1 cellular context compared by ENCODE assay signal in the genomic region with DNA sequence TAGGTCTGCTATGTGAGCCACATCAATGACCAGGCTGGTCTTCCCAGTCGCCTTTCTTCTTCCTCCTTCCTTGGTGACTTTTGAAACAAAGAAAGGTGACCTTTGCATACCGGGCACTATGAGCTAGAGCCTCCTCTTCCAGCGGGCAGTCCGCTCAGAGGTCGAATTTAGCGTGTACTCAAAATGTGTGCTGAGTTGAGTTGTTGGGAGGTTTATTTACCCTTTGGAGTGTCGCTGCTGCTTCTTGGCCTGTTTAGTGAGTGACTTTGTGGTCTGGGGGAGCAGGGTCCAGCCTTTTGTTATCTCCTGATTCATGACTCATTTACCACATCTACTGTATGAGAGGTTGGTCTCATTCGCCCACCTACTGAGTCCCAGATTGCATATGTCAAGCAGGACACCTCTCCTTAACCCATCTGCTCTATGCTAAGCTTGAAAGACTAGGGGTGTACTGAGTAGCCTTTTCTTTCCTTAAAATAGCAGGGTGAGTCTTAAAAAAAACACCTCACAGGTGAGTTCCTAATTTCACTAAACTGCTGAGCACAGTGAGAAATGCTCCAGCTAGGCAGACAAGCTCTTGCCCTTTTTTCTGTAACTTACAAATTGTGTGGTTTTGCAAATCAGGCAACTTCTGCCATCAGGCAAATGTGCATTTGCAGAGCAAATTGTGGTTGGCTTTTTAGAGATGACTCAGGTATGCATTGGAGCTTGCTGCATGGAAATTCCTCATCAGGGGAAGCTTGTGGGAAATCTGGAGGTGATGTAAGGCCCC.
TF ChIP-seq lines count a peak whose summit lies in the region.

No MANE protein-coding gene starts in this region.

TF ChIP-seq in HepG2, 621 proteins besides CTCF, POLR2A, EP300 and RAD21 (continued from another document and continues in another):
- TF ChIP-seq, protein P1, sequence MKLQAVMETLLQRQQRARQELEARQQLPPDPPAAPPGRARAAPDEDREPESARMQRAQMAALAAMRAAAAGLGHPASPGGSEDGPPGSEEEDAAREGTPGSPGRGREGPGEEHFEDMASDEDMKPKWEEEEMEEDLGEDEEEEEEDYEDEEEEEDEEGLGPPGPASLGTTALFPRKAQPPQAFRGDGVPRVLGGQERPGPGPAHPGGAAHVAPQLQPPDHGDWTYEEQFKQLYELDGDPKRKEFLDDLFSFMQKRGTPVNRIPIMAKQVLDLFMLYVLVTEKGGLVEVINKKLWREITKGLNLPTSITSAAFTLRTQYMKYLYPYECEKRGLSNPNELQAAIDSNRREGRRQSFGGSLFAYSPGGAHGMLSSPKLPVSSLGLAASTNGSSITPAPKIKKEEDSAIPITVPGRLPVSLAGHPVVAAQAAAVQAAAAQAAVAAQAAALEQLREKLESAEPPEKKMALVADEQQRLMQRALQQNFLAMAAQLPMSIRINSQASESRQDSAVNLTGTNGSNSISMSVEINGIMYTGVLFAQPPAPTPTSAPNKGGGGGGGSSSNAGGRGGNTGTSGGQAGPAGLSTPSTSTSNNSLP (IDR thresholded peaks at IDR 0.05; ENCODE audit: low read depth, low read length) = peak; percentile 52; the same call in 1 of the 2 replicates
- TF ChIP-seq ZNF598 (CRISPR knock-in tag; IDR thresholded peaks at IDR 0.05; ENCODE audit: borderline replicate concordance) = no peak
- peak; percentile 78; the same call in 1 of the 2 replicates for TF ChIP-seq TBX3 (IDR thresholded peaks at IDR 0.05; ENCODE audit: borderline replicate concordance)
- peak; percentile 55; the same call in 1 of the 2 replicates for TF ChIP-seq ZBTB7A (CRISPR knock-in tag; IDR thresholded peaks at IDR 0.05)
- peak; percentile 86 for TF ChIP-seq FOXA3 (CRISPR knock-in tag; IDR thresholded peaks at IDR 0.05)
- TF ChIP-seq ARID2 (CRISPR knock-in tag; IDR thresholded peaks at IDR 0.05; ENCODE audit: borderline replicate concordance) = peak; percentile 53; the same call in 1 of the 2 replicates
- 0 out of 2 replicates have a peak, but pooled peaks have one; percentile 56 for TF ChIP-seq ZNF766 (CRISPR knock-in tag; IDR thresholded peaks at IDR 0.05; ENCODE audit: borderline replicate concordance)
- TF ChIP-seq, protein P2, sequence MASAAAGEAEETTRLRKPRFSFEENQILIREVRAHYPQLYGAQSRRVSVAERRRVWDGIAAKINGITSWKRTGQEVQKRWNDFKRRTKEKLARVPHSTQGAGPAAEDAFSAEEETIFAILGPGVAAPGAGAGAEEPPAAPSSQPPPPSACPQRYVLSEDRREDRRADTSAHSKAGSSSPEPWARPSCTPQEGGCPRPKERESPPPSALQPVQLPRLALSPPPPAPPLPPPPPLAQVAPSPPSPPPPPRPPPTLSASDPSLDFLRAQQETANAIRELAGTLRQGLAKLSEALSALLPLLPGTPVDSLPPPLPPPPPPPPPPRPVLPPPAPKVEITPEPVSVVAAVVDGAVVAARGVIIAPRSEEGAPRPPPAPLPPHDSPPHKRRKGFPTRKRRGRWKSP (CRISPR knock-in tag; IDR thresholded peaks at IDR 0.05) = peak; percentile 78; the same call in 1 of the 2 replicates
- TF ChIP-seq SCMH1 (CRISPR knock-in tag; IDR thresholded peaks at IDR 0.05; ENCODE audit: borderline replicate concordance) = no peak
- TF ChIP-seq EZH2 (conservative IDR thresholded peaks at IDR 0.05; ENCODE audit: low read depth, low read length) = no peak
- no peak for TF ChIP-seq CHD4 (IDR thresholded peaks at IDR 0.05; ENCODE audit: borderline replicate concordance, low read length)
- TF ChIP-seq XRCC5 (optimal IDR thresholded peaks at IDR 0.05; ENCODE audit: low read length) = peak; percentile 58
- TF ChIP-seq ZNF772 (CRISPR knock-in tag; IDR thresholded peaks at IDR 0.05) = peak; percentile 67; the same call in 1 of the 2 replicates
- TF ChIP-seq TBL1XR1 (IDR thresholded peaks at IDR 0.05; ENCODE audit: borderline replicate concordance, low read length, partially characterized antibody) = peak; percentile 33
- 0 out of 2 replicates have a peak, but pooled peaks have one; percentile 45 for TF ChIP-seq POLR2AphosphoS5 (IDR thresholded peaks at IDR 0.05; ENCODE audit: low read depth, low read length)
- no peak for TF ChIP-seq NONO (IDR thresholded peaks at IDR 0.05)
- TF ChIP-seq NONO (CRISPR knock-in tag; conservative IDR thresholded peaks at IDR 0.05) = peak; percentile 60; the same call in 1 of the 2 replicates
- TF ChIP-seq TARDBP (CRISPR knock-in tag; IDR thresholded peaks at IDR 0.05) = peak; percentile 68
- peak; percentile 72 for TF ChIP-seq RARA (CRISPR knock-in tag; IDR thresholded peaks at IDR 0.05)
- TF ChIP-seq FOSL2 (CRISPR knock-in tag; IDR thresholded peaks at IDR 0.05) = peak; percentile 94
- peak; percentile 78; the same call in 1 of the 2 replicates for TF ChIP-seq POGZ (CRISPR knock-in tag; IDR thresholded peaks at IDR 0.05)
- TF ChIP-seq, protein P3, sequence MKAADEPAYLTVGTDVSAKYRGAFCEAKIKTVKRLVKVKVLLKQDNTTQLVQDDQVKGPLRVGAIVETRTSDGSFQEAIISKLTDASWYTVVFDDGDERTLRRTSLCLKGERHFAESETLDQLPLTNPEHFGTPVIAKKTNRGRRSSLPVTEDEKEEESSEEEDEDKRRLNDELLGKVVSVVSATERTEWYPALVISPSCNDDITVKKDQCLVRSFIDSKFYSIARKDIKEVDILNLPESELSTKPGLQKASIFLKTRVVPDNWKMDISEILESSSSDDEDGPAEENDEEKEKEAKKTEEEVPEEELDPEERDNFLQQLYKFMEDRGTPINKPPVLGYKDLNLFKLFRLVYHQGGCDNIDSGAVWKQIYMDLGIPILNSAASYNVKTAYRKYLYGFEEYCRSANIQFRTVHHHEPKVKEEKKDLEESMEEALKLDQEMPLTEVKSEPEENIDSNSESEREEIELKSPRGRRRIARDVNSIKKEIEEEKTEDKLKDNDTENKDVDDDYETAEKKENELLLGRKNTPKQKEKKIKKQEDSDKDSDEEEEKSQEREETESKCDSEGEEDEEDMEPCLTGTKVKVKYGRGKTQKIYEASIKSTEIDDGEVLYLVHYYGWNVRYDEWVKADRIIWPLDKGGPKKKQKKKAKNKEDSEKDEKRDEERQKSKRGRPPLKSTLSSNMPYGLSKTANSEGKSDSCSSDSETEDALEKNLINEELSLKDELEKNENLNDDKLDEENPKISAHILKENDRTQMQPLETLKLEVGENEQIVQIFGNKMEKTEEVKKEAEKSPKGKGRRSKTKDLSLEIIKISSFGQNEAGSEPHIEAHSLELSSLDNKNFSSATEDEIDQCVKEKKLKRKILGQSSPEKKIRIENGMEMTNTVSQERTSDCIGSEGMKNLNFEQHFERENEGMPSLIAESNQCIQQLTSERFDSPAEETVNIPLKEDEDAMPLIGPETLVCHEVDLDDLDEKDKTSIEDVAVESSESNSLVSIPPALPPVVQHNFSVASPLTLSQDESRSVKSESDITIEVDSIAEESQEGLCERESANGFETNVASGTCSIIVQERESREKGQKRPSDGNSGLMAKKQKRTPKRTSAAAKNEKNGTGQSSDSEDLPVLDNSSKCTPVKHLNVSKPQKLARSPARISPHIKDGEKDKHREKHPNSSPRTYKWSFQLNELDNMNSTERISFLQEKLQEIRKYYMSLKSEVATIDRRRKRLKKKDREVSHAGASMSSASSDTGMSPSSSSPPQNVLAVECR (CRISPR knock-in tag; IDR thresholded peaks at IDR 0.05; ENCODE audit: borderline replicate concordance) = peak; percentile 60; the same call in 1 of the 2 replicates
- TF ChIP-seq, protein P4, sequence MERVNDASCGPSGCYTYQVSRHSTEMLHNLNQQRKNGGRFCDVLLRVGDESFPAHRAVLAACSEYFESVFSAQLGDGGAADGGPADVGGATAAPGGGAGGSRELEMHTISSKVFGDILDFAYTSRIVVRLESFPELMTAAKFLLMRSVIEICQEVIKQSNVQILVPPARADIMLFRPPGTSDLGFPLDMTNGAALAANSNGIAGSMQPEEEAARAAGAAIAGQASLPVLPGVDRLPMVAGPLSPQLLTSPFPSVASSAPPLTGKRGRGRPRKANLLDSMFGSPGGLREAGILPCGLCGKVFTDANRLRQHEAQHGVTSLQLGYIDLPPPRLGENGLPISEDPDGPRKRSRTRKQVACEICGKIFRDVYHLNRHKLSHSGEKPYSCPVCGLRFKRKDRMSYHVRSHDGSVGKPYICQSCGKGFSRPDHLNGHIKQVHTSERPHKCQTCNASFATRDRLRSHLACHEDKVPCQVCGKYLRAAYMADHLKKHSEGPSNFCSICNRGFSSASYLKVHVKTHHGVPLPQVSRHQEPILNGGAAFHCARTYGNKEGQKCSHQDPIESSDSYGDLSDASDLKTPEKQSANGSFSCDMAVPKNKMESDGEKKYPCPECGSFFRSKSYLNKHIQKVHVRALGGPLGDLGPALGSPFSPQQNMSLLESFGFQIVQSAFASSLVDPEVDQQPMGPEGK (CRISPR knock-in tag; IDR thresholded peaks at IDR 0.05) = peak; percentile 11; the same call in 1 of the 2 replicates
- TF ChIP-seq, protein P5, sequence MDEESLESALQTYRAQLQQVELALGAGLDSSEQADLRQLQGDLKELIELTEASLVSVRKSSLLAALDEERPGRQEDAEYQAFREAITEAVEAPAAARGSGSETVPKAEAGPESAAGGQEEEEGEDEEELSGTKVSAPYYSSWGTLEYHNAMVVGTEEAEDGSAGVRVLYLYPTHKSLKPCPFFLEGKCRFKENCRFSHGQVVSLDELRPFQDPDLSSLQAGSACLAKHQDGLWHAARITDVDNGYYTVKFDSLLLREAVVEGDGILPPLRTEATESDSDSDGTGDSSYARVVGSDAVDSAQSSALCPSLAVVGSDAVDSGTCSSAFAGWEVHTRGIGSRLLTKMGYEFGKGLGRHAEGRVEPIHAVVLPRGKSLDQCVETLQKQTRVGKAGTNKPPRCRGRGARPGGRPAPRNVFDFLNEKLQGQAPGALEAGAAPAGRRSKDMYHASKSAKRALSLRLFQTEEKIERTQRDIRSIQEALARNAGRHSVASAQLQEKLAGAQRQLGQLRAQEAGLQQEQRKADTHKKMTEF (CRISPR knock-in tag; IDR thresholded peaks at IDR 0.05) = peak; percentile 86
- TF ChIP-seq RXRA (CRISPR knock-in tag; IDR thresholded peaks at IDR 0.05) = peak; percentile 75; the same call in 1 of the 2 replicates
- no peak for TF ChIP-seq ZNF530 (CRISPR knock-in tag; IDR thresholded peaks at IDR 0.05; ENCODE audit: low read depth)
- TF ChIP-seq, protein P6, sequence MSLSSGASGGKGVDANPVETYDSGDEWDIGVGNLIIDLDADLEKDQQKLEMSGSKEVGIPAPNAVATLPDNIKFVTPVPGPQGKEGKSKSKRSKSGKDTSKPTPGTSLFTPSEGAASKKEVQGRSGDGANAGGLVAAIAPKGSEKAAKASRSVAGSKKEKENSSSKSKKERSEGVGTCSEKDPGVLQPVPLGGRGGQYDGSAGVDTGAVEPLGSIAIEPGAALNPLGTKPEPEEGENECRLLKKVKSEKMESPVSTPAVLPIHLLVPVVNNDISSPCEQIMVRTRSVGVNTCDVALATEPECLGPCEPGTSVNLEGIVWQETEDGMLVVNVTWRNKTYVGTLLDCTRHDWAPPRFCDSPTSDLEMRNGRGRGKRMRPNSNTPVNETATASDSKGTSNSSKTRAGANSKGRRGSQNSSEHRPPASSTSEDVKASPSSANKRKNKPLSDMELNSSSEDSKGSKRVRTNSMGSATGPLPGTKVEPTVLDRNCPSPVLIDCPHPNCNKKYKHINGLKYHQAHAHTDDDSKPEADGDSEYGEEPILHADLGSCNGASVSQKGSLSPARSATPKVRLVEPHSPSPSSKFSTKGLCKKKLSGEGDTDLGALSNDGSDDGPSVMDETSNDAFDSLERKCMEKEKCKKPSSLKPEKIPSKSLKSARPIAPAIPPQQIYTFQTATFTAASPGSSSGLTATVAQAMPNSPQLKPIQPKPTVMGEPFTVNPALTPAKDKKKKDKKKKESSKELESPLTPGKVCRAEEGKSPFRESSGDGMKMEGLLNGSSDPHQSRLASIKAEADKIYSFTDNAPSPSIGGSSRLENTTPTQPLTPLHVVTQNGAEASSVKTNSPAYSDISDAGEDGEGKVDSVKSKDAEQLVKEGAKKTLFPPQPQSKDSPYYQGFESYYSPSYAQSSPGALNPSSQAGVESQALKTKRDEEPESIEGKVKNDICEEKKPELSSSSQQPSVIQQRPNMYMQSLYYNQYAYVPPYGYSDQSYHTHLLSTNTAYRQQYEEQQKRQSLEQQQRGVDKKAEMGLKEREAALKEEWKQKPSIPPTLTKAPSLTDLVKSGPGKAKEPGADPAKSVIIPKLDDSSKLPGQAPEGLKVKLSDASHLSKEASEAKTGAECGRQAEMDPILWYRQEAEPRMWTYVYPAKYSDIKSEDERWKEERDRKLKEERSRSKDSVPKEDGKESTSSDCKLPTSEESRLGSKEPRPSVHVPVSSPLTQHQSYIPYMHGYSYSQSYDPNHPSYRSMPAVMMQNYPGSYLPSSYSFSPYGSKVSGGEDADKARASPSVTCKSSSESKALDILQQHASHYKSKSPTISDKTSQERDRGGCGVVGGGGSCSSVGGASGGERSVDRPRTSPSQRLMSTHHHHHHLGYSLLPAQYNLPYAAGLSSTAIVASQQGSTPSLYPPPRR (CRISPR knock-in tag; IDR thresholded peaks at IDR 0.05; ENCODE audit: borderline replicate concordance) = peak; percentile 81; the same call in 1 of the 2 replicates
- TF ChIP-seq SMAD9 (CRISPR knock-in tag; IDR thresholded peaks at IDR 0.05) = no peak
- TF ChIP-seq, protein P7, sequence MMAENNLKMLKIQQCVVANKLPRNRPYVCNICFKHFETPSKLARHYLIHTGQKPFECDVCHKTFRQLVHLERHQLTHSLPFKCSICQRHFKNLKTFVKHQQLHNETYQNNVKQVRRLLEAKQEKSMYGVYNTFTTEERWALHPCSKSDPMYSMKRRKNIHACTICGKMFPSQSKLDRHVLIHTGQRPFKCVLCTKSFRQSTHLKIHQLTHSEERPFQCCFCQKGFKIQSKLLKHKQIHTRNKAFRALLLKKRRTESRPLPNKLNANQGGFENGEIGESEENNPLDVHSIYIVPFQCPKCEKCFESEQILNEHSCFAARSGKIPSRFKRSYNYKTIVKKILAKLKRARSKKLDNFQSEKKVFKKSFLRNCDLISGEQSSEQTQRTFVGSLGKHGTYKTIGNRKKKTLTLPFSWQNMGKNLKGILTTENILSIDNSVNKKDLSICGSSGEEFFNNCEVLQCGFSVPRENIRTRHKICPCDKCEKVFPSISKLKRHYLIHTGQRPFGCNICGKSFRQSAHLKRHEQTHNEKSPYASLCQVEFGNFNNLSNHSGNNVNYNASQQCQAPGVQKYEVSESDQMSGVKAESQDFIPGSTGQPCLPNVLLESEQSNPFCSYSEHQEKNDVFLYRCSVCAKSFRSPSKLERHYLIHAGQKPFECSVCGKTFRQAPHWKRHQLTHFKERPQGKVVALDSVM (CRISPR knock-in tag; IDR thresholded peaks at IDR 0.05) = peak; percentile 32; the same call in 1 of the 2 replicates
- TF ChIP-seq MEIS2 (CRISPR knock-in tag; IDR thresholded peaks at IDR 0.05) = 0 out of 2 replicates have a peak, but pooled peaks have one; percentile 31
- peak; percentile 92 for TF ChIP-seq TRIM24 (CRISPR knock-in tag; IDR thresholded peaks at IDR 0.05)
- TF ChIP-seq ELF3 (CRISPR knock-in tag; IDR thresholded peaks at IDR 0.05) = peak; percentile 82
- TF ChIP-seq DPF2 (CRISPR knock-in tag; IDR thresholded peaks at IDR 0.05; ENCODE audit: borderline replicate concordance, low read depth) = peak; percentile 62; the same call in 1 of the 2 replicates
- TF ChIP-seq GZF1 (CRISPR knock-in tag; IDR thresholded peaks at IDR 0.05) = no peak
- peak; percentile 72; the same call in 1 of the 2 replicates for TF ChIP-seq HOXA3 (CRISPR knock-in tag; IDR thresholded peaks at IDR 0.05)
